Comparison of ENCODE assay signal across 1 cellular context in genomic region chr13:29125934-29126424, GRCh38.
TF ChIP-seq lines count a peak whose summit lies in the region.

No MANE protein-coding gene starts in this region.

TF ChIP-seq in GM12878, 131 proteins besides CTCF, POLR2A, EP300 and RAD21 (continued from another document):
- TF ChIP-seq ZNF592 (IDR thresholded peaks at IDR 0.05) (no peak), RUNX3 (IDR thresholded peaks at IDR 0.05; ENCODE audit: low read length) (peak; percentile 35; the same call in 1 of the 2 replicates), USF1 (IDR thresholded peaks at IDR 0.05; ENCODE audit: borderline replicate concordance, extremely low read length, insufficient read depth, low read depth, low read length) (no peak), BCLAF1 (IDR thresholded peaks at IDR 0.05) (no peak), CEBPB (IDR thresholded peaks at IDR 0.05; ENCODE audit: borderline replicate concordance in 1 of 2, low read depth in 2 of 2, low read length in 2 of 2) (no peak), STAT3 (IDR thresholded peaks at IDR 0.05; ENCODE audit: low read depth, low read length) (no peak), MTA3 (IDR thresholded peaks at IDR 0.05; ENCODE audit: borderline replicate concordance, low read length) (no peak), HSF1 (IDR thresholded peaks at IDR 0.05; ENCODE audit: low read depth, low read length) (no peak), NR2F1 (conservative IDR thresholded peaks at IDR 0.05) (no peak), BHLHE40 (IDR thresholded peaks at IDR 0.05; ENCODE audit: borderline replicate concordance in 1 of 2, low read depth in 2 of 2, low read length in 1 of 2) (no peak)
